8 cellular contexts compared by ENCODE assay signal in genomic region chr9:131657031-131657377, GRCh38.
DNase-seq lines count a peak whose midpoint lies in the region; ATAC-seq and TF ChIP-seq lines count a peak whose summit lies in the region.
"Had no signal": no experiment of that assay in that cellular context is flagged by ENCODE, and none has a peak within 500 bp of the region (broad histone marks: within the 10 kb centered on the region; RNA-seq: fewer than 3 reads in every experiment).

No MANE protein-coding gene starts in this region.

- H3K27me3 ChIP-seq in MM.1S (replicated peaks; ENCODE audit: insufficient read depth, low read length) (no peaks in the 10 kb centered on the region), WERI-Rb-1 (ENCODE audit: insufficient read depth, low read depth, severe bottlenecking) (no peaks in the 10 kb centered on the region)

- TF ChIP-seq CTCF in MM.1S (IDR thresholded peaks at IDR 0.05; ENCODE audit: low read length) (no peak), WERI-Rb-1 (IDR thresholded peaks at IDR 0.05; ENCODE audit: low read depth, low read length) (no peak)

- H3K4me3 ChIP-seq in MM.1S (ENCODE audit: low read length) (no peak overlapping the region), WERI-Rb-1 (ENCODE audit: low read depth, low read length) (no peak overlapping the region)

- DNase-seq in MM.1S (peak; percentile 82), GM19238 (ENCODE audit: insufficient read length, low spot score) (no peak), WERI-Rb-1 (no peak)
- DNase-seq in effector CD4-positive, alpha-beta T cell: peak; percentile 22

- H3K4me1 ChIP-seq in MM.1S (ENCODE audit: low read length): peaks cover 65% of the 10 kb centered on the region

- H3K9ac ChIP-seq in MM.1S (ENCODE audit: low read length): peak overlapping the region; percentile 28; the same call in 1 of the 2 replicates
- H3K9ac ChIP-seq: KMS-11 had no signal

- H3K9me2 ChIP-seq in MM.1S (replicated peaks; ENCODE audit: insufficient read depth, low read length): no peaks in the 10 kb centered on the region

- peaks cover 42% of the 10 kb centered on the region for H3F3A ChIP-seq in MM.1S (ENCODE audit: insufficient read depth, low read length)

- no peak overlapping the region for H2AFZ ChIP-seq in MM.1S (ENCODE audit: low read length)

- H3K4me2 ChIP-seq in MM.1S (ENCODE audit: low read depth, low read length): peak overlapping the region; percentile 22; the same call in 1 of the 2 replicates
- H3K4me2 ChIP-seq: KMS-11 had no signal

- peak overlapping the region; percentile 62 for H3K4me3 Mint-ChIP-seq in stimulated activated naive CD8-positive, alpha-beta T cell treated with anti-CD3 and anti-CD28 coated beads, Interleukin-15, Interleukin-2, amounts not matched to agents 100 ng/mL and 50 ng/mL, for 24 hours

- H3K27ac ChIP-seq in MM.1S (ENCODE audit: low read length): peak overlapping the region; percentile 75
- no peak overlapping the region for H3K27ac ChIP-seq in WERI-Rb-1
- H3K27ac ChIP-seq: KMS-11 had no signal

- H3K27ac Mint-ChIP-seq in stimulated activated naive CD8-positive, alpha-beta T cell treated with anti-CD3 and anti-CD28 coated beads, Interleukin-15, Interleukin-2, amounts not matched to agents 100 ng/mL and 50 ng/mL, for 24 hours: peak overlapping the region; percentile 91

- peaks cover 7% of the 10 kb centered on the region for H3K36me3 Mint-ChIP-seq in stimulated activated naive CD8-positive, alpha-beta T cell treated with anti-CD3 and anti-CD28 coated beads, Interleukin-15, Interleukin-2, amounts not matched to agents 100 ng/mL and 50 ng/mL, for 24 hours (ENCODE audit: low read depth)

- ATAC-seq in GM21528 (IDR thresholded peaks at IDR 0.05; ENCODE audit: low FRiP score, unreplicated experiment) (peak; percentile 26), HG02588 (IDR thresholded peaks at IDR 0.05; ENCODE audit: unreplicated experiment) (no peak)

- H3K4me1 Mint-ChIP-seq in stimulated activated naive CD8-positive, alpha-beta T cell treated with anti-CD3 and anti-CD28 coated beads, Interleukin-15, Interleukin-2, amounts not matched to agents 100 ng/mL and 50 ng/mL, for 24 hours (ENCODE audit: low read depth): peaks cover 90% of the 10 kb centered on the region

- H3K36me3 ChIP-seq in MM.1S (replicated peaks; ENCODE audit: insufficient read depth, low read length) (no peaks in the 10 kb centered on the region), WERI-Rb-1 (no peaks in the 10 kb centered on the region)

- H3K9me3 ChIP-seq in MM.1S (replicated peaks; ENCODE audit: insufficient read depth, low read length) (no peaks in the 10 kb centered on the region), WERI-Rb-1 (ENCODE audit: severe bottlenecking) (no peaks in the 10 kb centered on the region)

- no peaks in the 10 kb centered on the region for H3K9me3 Mint-ChIP-seq in stimulated activated naive CD8-positive, alpha-beta T cell treated with anti-CD3 and anti-CD28 coated beads, Interleukin-15, Interleukin-2, amounts not matched to agents 100 ng/mL and 50 ng/mL, for 24 hours

- no peaks in the 10 kb centered on the region for H3K27me3 Mint-ChIP-seq in stimulated activated naive CD8-positive, alpha-beta T cell treated with anti-CD3 and anti-CD28 coated beads, Interleukin-15, Interleukin-2, amounts not matched to agents 100 ng/mL and 50 ng/mL, for 24 hours

- H4K20me1 ChIP-seq in MM.1S (ENCODE audit: insufficient read depth, low read length): no peaks in the 10 kb centered on the region

- H3K79me2 ChIP-seq in MM.1S (ENCODE audit: low read length): peaks cover 87% of the 10 kb centered on the region

Comparison
In these comparisons a context has a peak if more than half of its experiments do, and no peak if none do; other contexts are left out.
1. DNase-seq: peak in MM.1S (single experiment) and effector CD4-positive, alpha-beta T cell (single experiment); none in GM19238 (single experiment) and WERI-Rb-1 (single experiment).